1 cellular context compared by ENCODE assay signal in the genomic region with DNA sequence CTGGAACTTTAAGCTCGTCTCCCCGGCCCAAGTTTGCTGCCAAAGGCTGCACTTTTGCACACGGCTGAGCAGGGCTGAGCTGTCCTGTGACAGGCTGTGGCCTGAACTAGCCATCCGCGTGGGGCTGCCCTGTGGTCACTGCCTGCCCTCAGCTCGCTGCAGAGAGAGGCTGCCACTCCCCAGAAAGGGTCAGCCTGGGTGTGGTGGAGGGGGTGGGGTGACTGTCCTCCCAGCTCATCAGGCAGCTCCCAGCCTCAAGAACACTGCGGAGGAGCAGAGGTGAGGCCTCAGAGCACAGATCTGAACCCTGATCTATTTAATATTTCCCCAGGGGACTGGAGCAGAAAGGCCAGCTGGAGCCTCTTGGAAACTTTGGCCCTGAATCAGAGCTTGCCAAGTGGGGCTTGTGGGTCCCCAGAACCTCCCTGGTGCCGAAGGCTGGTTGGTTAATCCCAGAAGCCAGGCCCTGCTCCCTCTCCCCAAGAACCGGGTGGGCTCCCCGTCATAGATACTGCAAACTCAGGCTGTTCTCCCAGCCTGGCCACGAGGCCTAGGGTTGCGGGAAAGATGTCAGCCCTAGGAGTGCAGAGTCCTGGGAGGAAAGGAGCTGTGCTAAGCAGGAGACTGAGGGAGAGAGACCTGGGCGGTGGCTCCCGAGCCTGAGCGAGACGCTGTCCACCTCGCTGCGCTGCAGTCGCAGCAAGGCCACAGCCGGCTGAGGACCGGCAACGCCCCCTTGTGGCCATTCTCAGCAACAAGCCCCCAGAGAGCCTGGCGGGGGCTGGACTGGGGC.
A peak's percentile ranks its signal among the peaks of the same experiment; 100 is the strongest.
TF ChIP-seq lines count a peak whose summit lies in the region.

No MANE protein-coding gene starts in this region.

TF ChIP-seq in K562, 482 proteins besides CTCF, POLR2A, EP300 and RAD21 (continued from another document and continues in another):
- TF ChIP-seq NR4A1 (CRISPR knock-in tag; IDR thresholded peaks at IDR 0.05) (peak; percentile 29; the same call in 1 of the 2 replicates), NR4A1 (tag; IDR thresholded peaks at IDR 0.05) (no peak), ZNF551 (CRISPR knock-in tag; IDR thresholded peaks at IDR 0.05) (no peak), ZSCAN32 (CRISPR knock-in tag; IDR thresholded peaks at IDR 0.05) (peak; percentile 38; the same call in 1 of the 2 replicates), SMC3 (conservative IDR thresholded peaks at IDR 0.05; ENCODE audit: insufficient read depth, low read depth, low read length) (peak; percentile 100), DIDO1 (tag; IDR thresholded peaks at IDR 0.05; ENCODE audit: low read depth) (no peak), BMI1 (IDR thresholded peaks at IDR 0.05; ENCODE audit: low read length) (0 out of 2 replicates have a peak, but pooled peaks have one; percentile 12), ARID2 (IDR thresholded peaks at IDR 0.05) (peak; percentile 98), CREM (IDR thresholded peaks at IDR 0.05; ENCODE audit: low read depth) (peak; percentile 54; the same call in 1 of the 2 replicates), ETV6 (IDR thresholded peaks at IDR 0.05; ENCODE audit: borderline replicate concordance in 1 of 2, low read depth in 2 of 2, low read length in 1 of 2) (no peak), ETV6 (CRISPR knock-in tag; IDR thresholded peaks at IDR 0.05; ENCODE audit: borderline replicate concordance) (no peak), MECOM (CRISPR knock-in tag; IDR thresholded peaks at IDR 0.05) (peak; percentile 27; the same call in 1 of the 2 replicates), HMGN3 (IDR thresholded peaks at IDR 0.05; ENCODE audit: borderline replicate concordance, extremely low read depth, insufficient read length, low read depth, low read length) (peak; percentile 82), MTA2 (IDR thresholded peaks at IDR 0.05; ENCODE audit: low read depth) (no peak), ZNF174 (CRISPR knock-in tag; IDR thresholded peaks at IDR 0.05) (no peak), E2F3 (CRISPR knock-in tag; IDR thresholded peaks at IDR 0.05) (peak; percentile 34; the same call in 1 of the 2 replicates), PHF20 (IDR thresholded peaks at IDR 0.05; ENCODE audit: partially characterized antibody) (peak; percentile 27), NR2C2 (CRISPR knock-in tag; IDR thresholded peaks at IDR 0.05) (no peak), NR2C2 (tag; IDR thresholded peaks at IDR 0.05) (peak; percentile 74; the same call in 1 of the 2 replicates), ZNF175 (CRISPR knock-in tag; IDR thresholded peaks at IDR 0.05; ENCODE audit: low read depth) (no peak), GATA2 (CRISPR knock-in tag; IDR thresholded peaks at IDR 0.05) (0 out of 2 replicates have a peak, but pooled peaks have one; percentile 33), ZNF695 (CRISPR knock-in tag; IDR thresholded peaks at IDR 0.05) (0 out of 2 replicates have a peak, but pooled peaks have one; percentile 40), ZFX (CRISPR knock-in tag; IDR thresholded peaks at IDR 0.05) (peak; percentile 50)
- TF ChIP-seq, protein P1, sequence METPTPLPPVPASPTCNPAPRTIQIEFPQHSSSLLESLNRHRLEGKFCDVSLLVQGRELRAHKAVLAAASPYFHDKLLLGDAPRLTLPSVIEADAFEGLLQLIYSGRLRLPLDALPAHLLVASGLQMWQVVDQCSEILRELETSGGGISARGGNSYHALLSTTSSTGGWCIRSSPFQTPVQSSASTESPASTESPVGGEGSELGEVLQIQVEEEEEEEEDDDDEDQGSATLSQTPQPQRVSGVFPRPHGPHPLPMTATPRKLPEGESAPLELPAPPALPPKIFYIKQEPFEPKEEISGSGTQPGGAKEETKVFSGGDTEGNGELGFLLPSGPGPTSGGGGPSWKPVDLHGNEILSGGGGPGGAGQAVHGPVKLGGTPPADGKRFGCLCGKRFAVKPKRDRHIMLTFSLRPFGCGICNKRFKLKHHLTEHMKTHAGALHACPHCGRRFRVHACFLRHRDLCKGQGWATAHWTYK (CRISPR knock-in tag; IDR thresholded peaks at IDR 0.05), result peak; percentile 16
- TF ChIP-seq, protein P2, sequence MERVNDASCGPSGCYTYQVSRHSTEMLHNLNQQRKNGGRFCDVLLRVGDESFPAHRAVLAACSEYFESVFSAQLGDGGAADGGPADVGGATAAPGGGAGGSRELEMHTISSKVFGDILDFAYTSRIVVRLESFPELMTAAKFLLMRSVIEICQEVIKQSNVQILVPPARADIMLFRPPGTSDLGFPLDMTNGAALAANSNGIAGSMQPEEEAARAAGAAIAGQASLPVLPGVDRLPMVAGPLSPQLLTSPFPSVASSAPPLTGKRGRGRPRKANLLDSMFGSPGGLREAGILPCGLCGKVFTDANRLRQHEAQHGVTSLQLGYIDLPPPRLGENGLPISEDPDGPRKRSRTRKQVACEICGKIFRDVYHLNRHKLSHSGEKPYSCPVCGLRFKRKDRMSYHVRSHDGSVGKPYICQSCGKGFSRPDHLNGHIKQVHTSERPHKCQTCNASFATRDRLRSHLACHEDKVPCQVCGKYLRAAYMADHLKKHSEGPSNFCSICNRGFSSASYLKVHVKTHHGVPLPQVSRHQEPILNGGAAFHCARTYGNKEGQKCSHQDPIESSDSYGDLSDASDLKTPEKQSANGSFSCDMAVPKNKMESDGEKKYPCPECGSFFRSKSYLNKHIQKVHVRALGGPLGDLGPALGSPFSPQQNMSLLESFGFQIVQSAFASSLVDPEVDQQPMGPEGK (CRISPR knock-in tag; IDR thresholded peaks at IDR 0.05; ENCODE audit: borderline replicate concordance), result peak; percentile 34; the same call in 1 of the 2 replicates
- TF ChIP-seq, protein P3, sequence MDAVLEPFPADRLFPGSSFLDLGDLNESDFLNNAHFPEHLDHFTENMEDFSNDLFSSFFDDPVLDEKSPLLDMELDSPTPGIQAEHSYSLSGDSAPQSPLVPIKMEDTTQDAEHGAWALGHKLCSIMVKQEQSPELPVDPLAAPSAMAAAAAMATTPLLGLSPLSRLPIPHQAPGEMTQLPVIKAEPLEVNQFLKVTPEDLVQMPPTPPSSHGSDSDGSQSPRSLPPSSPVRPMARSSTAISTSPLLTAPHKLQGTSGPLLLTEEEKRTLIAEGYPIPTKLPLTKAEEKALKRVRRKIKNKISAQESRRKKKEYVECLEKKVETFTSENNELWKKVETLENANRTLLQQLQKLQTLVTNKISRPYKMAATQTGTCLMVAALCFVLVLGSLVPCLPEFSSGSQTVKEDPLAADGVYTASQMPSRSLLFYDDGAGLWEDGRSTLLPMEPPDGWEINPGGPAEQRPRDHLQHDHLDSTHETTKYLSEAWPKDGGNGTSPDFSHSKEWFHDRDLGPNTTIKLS (IDR thresholded peaks at IDR 0.05; ENCODE audit: borderline replicate concordance, low read depth), result 0 out of 2 replicates have a peak, but pooled peaks have one; percentile 27
- TF ChIP-seq, protein P4, sequence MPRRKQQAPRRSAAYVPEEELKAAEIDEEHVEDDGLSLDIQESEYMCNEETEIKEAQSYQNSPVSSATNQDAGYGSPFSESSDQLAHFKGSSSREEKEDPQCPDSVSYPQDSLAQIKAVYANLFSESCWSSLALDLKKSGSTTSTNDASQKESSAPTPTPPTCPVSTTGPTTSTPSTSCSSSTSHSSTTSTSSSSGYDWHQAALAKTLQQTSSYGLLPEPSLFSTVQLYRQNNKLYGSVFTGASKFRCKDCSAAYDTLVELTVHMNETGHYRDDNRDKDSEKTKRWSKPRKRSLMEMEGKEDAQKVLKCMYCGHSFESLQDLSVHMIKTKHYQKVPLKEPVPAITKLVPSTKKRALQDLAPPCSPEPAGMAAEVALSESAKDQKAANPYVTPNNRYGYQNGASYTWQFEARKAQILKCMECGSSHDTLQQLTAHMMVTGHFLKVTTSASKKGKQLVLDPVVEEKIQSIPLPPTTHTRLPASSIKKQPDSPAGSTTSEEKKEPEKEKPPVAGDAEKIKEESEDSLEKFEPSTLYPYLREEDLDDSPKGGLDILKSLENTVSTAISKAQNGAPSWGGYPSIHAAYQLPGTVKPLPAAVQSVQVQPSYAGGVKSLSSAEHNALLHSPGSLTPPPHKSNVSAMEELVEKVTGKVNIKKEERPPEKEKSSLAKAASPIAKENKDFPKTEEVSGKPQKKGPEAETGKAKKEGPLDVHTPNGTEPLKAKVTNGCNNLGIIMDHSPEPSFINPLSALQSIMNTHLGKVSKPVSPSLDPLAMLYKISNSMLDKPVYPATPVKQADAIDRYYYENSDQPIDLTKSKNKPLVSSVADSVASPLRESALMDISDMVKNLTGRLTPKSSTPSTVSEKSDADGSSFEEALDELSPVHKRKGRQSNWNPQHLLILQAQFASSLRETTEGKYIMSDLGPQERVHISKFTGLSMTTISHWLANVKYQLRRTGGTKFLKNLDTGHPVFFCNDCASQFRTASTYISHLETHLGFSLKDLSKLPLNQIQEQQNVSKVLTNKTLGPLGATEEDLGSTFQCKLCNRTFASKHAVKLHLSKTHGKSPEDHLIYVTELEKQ (CRISPR knock-in tag; IDR thresholded peaks at IDR 0.05), result peak; percentile 27; the same call in 1 of the 2 replicates
- TF ChIP-seq, protein P5, sequence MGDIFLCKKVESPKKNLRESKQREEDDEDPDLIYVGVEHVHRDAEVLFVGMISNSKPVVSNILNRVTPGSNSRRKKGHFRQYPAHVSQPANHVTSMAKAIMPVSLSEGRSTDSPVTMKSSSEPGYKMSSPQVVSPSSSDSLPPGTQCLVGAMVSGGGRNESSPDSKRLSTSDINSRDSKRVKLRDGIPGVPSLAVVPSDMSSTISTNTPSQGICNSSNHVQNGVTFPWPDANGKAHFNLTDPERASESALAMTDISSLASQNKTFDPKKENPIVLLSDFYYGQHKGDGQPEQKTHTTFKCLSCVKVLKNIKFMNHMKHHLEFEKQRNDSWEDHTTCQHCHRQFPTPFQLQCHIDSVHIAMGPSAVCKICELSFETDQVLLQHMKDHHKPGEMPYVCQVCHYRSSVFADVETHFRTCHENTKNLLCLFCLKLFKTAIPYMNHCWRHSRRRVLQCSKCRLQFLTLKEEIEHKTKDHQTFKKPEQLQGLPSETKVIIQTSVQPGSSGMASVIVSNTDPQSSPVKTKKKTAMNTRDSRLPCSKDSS (IDR thresholded peaks at IDR 0.05; ENCODE audit: low read depth, partially characterized antibody), result no peak
- TF ChIP-seq, protein P6, sequence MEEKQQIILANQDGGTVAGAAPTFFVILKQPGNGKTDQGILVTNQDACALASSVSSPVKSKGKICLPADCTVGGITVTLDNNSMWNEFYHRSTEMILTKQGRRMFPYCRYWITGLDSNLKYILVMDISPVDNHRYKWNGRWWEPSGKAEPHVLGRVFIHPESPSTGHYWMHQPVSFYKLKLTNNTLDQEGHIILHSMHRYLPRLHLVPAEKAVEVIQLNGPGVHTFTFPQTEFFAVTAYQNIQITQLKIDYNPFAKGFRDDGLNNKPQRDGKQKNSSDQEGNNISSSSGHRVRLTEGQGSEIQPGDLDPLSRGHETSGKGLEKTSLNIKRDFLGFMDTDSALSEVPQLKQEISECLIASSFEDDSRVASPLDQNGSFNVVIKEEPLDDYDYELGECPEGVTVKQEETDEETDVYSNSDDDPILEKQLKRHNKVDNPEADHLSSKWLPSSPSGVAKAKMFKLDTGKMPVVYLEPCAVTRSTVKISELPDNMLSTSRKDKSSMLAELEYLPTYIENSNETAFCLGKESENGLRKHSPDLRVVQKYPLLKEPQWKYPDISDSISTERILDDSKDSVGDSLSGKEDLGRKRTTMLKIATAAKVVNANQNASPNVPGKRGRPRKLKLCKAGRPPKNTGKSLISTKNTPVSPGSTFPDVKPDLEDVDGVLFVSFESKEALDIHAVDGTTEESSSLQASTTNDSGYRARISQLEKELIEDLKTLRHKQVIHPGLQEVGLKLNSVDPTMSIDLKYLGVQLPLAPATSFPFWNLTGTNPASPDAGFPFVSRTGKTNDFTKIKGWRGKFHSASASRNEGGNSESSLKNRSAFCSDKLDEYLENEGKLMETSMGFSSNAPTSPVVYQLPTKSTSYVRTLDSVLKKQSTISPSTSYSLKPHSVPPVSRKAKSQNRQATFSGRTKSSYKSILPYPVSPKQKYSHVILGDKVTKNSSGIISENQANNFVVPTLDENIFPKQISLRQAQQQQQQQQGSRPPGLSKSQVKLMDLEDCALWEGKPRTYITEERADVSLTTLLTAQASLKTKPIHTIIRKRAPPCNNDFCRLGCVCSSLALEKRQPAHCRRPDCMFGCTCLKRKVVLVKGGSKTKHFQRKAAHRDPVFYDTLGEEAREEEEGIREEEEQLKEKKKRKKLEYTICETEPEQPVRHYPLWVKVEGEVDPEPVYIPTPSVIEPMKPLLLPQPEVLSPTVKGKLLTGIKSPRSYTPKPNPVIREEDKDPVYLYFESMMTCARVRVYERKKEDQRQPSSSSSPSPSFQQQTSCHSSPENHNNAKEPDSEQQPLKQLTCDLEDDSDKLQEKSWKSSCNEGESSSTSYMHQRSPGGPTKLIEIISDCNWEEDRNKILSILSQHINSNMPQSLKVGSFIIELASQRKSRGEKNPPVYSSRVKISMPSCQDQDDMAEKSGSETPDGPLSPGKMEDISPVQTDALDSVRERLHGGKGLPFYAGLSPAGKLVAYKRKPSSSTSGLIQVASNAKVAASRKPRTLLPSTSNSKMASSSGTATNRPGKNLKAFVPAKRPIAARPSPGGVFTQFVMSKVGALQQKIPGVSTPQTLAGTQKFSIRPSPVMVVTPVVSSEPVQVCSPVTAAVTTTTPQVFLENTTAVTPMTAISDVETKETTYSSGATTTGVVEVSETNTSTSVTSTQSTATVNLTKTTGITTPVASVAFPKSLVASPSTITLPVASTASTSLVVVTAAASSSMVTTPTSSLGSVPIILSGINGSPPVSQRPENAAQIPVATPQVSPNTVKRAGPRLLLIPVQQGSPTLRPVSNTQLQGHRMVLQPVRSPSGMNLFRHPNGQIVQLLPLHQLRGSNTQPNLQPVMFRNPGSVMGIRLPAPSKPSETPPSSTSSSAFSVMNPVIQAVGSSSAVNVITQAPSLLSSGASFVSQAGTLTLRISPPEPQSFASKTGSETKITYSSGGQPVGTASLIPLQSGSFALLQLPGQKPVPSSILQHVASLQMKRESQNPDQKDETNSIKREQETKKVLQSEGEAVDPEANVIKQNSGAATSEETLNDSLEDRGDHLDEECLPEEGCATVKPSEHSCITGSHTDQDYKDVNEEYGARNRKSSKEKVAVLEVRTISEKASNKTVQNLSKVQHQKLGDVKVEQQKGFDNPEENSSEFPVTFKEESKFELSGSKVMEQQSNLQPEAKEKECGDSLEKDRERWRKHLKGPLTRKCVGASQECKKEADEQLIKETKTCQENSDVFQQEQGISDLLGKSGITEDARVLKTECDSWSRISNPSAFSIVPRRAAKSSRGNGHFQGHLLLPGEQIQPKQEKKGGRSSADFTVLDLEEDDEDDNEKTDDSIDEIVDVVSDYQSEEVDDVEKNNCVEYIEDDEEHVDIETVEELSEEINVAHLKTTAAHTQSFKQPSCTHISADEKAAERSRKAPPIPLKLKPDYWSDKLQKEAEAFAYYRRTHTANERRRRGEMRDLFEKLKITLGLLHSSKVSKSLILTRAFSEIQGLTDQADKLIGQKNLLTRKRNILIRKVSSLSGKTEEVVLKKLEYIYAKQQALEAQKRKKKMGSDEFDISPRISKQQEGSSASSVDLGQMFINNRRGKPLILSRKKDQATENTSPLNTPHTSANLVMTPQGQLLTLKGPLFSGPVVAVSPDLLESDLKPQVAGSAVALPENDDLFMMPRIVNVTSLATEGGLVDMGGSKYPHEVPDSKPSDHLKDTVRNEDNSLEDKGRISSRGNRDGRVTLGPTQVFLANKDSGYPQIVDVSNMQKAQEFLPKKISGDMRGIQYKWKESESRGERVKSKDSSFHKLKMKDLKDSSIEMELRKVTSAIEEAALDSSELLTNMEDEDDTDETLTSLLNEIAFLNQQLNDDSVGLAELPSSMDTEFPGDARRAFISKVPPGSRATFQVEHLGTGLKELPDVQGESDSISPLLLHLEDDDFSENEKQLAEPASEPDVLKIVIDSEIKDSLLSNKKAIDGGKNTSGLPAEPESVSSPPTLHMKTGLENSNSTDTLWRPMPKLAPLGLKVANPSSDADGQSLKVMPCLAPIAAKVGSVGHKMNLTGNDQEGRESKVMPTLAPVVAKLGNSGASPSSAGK (IDR thresholded peaks at IDR 0.05), result peak; percentile 43; the same call in 1 of the 2 replicates
